Comparison of ENCODE assay signal across 22 cellular contexts in the genomic region with DNA sequence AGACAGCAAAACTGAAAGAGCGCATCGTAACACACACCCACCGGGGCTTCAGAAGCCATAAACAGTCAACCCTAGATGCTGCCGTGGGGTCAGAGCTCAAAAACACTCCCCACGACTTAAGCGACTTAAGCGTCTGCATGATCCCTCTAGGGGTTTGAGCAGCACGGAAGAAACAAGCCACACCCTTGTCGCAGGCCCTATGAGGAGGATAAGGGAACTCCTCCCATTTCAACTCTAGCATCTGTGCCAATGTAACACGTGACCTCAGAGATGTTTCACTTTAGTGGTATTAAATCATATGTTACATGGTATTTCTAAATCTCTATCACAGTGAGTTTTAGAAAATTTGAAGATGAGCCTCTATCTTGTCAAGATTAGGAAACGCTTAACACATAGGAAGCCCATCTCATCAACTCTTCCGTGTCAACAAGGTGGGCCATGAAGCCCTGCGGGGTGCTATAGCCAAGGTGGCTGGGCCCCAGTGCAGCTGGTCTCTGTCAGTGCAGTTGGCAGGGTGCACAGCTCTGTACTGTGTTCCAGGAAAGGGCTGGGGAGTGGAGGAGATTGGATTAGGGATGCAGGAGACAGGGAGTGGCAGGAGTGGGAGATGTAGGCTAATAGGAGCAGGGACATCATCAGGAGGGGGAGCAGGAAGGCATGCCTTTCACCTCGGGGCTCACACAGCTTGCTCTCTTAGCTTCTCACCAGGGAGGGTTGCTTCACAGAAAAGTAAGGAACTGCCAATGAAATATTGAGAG. TPM values are rescaled to one million over a fixed set of nuclear protein-coding genes. Genes with fewer than 3 reads are reported as not detected.
DNase-seq lines count a peak whose midpoint lies in the region; ATAC-seq and TF ChIP-seq lines count a peak whose summit lies in the region.
"Had no signal": no experiment of that assay in that cellular context is flagged by ENCODE, and none has a peak within 500 bp of the region (broad histone marks: within the 10 kb centered on the region; RNA-seq: fewer than 3 reads in every experiment).

No MANE protein-coding gene starts in this region.

- DNase-seq in Karpas-422 (peak; percentile 53), RPMI7951 (ENCODE audit: low read depth) (peak; percentile 46), erythroblast (lab: John Stamatoyannopoulos, UW) (peak; percentile 20 to 22), osteoblast (ENCODE audit: insufficient read length, low spot score, missing footprints) (peak; percentile 47), NCI-H446 (lab: John Stamatoyannopoulos, UW) (no peak), esophagus squamous epithelium (lab: John Stamatoyannopoulos, UW) (no peak), NCI-H1694 treated with DMSO at 0.1 percent for 48 hours (lab: John Stamatoyannopoulos, UW) (no peak)
- DNase-seq: activated naive CD8-positive, alpha-beta T cell treated with anti-CD3 and anti-CD28 coated beads, Interleukin-2, amount 50 U/mL, for 24 hours; caudate nucleus; DMS 273 treated with DMSO at 0.1 percent for 48 hours; effector memory CD4-positive, alpha-beta T cell; foreskin melanocyte; GF-D8; lower lobe of right lung; NCI-H748 treated with DMSO at 0.1 percent for 48 hours; posterior cingulate gyrus; stimulated activated naive B cell treated with anti-CD40 and anti-IgM and Interleukin-4, amounts not matched to agents 10 μg/mL and 1 μg/mL and 100 μg/mL, for 72 hours; upper lobe of left lung had no signal

- H3K36me3 ChIP-seq in Karpas-422 (ENCODE audit: insufficient read depth, low read length) (no peaks in the 10 kb centered on the region), osteoblast (ENCODE audit: insufficient read depth, low read length) (no peaks in the 10 kb centered on the region), esophagus squamous epithelium (no peaks in the 10 kb centered on the region)
- H3K36me3 ChIP-seq: lower lobe of right lung, upper lobe of left lung had no signal

- TF ChIP-seq POLR2A in erythroblast (IDR thresholded peaks at IDR 0.05; ENCODE audit: low read length) (no peak), esophagus squamous epithelium (IDR thresholded peaks at IDR 0.05) (no peak)

- H3K4me2 ChIP-seq in Karpas-422 (ENCODE audit: low read depth, low read length, poor library complexity, severe bottlenecking) (peak overlapping the region; percentile 12), osteoblast (ENCODE audit: insufficient read depth, low read length) (peak overlapping the region; percentile 15)

- H3K27ac ChIP-seq in Karpas-422 (ENCODE audit: low read length) (no peak overlapping the region), osteoblast (ENCODE audit: low read depth, low read length) (no peak overlapping the region), esophagus squamous epithelium (no peak overlapping the region)
- H3K27ac ChIP-seq: lower lobe of right lung, upper lobe of left lung had no signal

- no peak for ATAC-seq in HG02678 (IDR thresholded peaks at IDR 0.05; ENCODE audit: unreplicated experiment)
- ATAC-seq: activated naive CD8-positive, alpha-beta T cell treated with anti-CD3 and anti-CD28 coated beads, Interleukin-2, amount 50 U/mL, for 24 hours; lower lobe of right lung; stimulated activated naive B cell treated with anti-CD40 and anti-IgM and Interleukin-4, amounts not matched to agents 10 μg/mL and 1 μg/mL and 100 μg/mL, for 72 hours had no signal

- H2AFZ ChIP-seq in Karpas-422 (ENCODE audit: low read length) (no peak overlapping the region), osteoblast (ENCODE audit: low read length) (peak overlapping the region; percentile 32)

- H3K4me1 ChIP-seq in Karpas-422 (ENCODE audit: low read length) (no peaks in the 10 kb centered on the region), osteoblast (ENCODE audit: insufficient read depth, low read length) (no peaks in the 10 kb centered on the region), esophagus squamous epithelium (no peaks in the 10 kb centered on the region)
- H3K4me1 ChIP-seq: lower lobe of right lung, upper lobe of left lung had no signal

- H3K79me2 ChIP-seq in Karpas-422 (ENCODE audit: low read length) (no peaks in the 10 kb centered on the region), osteoblast (ENCODE audit: insufficient read depth, low read length) (no peaks in the 10 kb centered on the region)

- TF ChIP-seq CTCF in osteoblast (IDR thresholded peaks at IDR 0.05; ENCODE audit: extremely low read depth, low read depth, low read length) (no peak), esophagus squamous epithelium (IDR thresholded peaks at IDR 0.05) (no peak)

- H3K4me3 ChIP-seq in Karpas-422 (ENCODE audit: low read length) (no peak overlapping the region), osteoblast (ENCODE audit: insufficient read depth, low read length) (peak overlapping the region; percentile 56), esophagus squamous epithelium (peak overlapping the region in 1 of 4 donors; percentile 4)
- H3K4me3 ChIP-seq: lower lobe of right lung, upper lobe of left lung had no signal

- no peaks in the 10 kb centered on the region for H3K9me2 ChIP-seq in Karpas-422 (replicated peaks; ENCODE audit: insufficient read depth, low read length)

- no peak overlapping the region for H3K9ac ChIP-seq in Karpas-422 (ENCODE audit: low read length)

- no peaks in the 10 kb centered on the region for H3K27me3 ChIP-seq in Karpas-422 (ENCODE audit: low read length)
- H3K27me3 ChIP-seq in osteoblast (ENCODE audit: insufficient read depth, low read length), result peaks cover 4% of the 10 kb centered on the region
- no peaks in the 10 kb centered on the region for H3K27me3 ChIP-seq in esophagus squamous epithelium
- H3K27me3 ChIP-seq: upper lobe of left lung had no signal

- no peaks in the 10 kb centered on the region for H3K9me3 ChIP-seq in Karpas-422 (ENCODE audit: low read length)
- H3K9me3 ChIP-seq in osteoblast (ENCODE audit: low read depth, low read length), result no peaks in the 10 kb centered on the region
- no peaks in the 10 kb centered on the region for H3K9me3 ChIP-seq in esophagus squamous epithelium
- H3K9me3 ChIP-seq: lower lobe of right lung, upper lobe of left lung had no signal

- intact Hi-C loops in esophagus squamous epithelium (cut with DNase I), result no loop called here

- H4K20me1 ChIP-seq in Karpas-422 (ENCODE audit: insufficient read depth, low read depth, low read length), result no peaks in the 10 kb centered on the region
- H4K20me1 ChIP-seq in osteoblast (ENCODE audit: insufficient read depth, low read length), result no peaks in the 10 kb centered on the region

- 73 to 80% methylated on average over 13 to 14 of the region's 14 CpGs for WGBS in esophagus squamous epithelium, 2 donors

RNA-seq across cellular contexts. Expression of a gene that starts 33.1 kb away (rescaled TPM):
- total RNA-seq in Karpas-422 (2014; rRNA removed; shearing (Covaris generic); ENCODE audit: low replicate concordance), result 41.6 and 48.0 TPM in 2 replicates
- 25.0 and 29.6 TPM in 2 replicates for total RNA-seq in RPMI7951 (2014; rRNA removed; shearing (Covaris generic))
- total RNA-seq in osteoblast (22.1 and 23.3 TPM in 2 replicates), esophagus squamous epithelium (10 to 100 TPM; 18.3 to 23.6 (median 19.6) TPM)

RNA-seq across cellular contexts. Expression of a gene that starts 59.5 kb away (rescaled TPM):
- total RNA-seq in Karpas-422 (2014; rRNA removed; shearing (Covaris generic); ENCODE audit: low replicate concordance), result 0.18 and 0.26 TPM in 2 replicates
- not detected in 2 replicates for total RNA-seq in RPMI7951 (2014; rRNA removed; shearing (Covaris generic))
- total RNA-seq in osteoblast, result 0.29 TPM in 1 of 2 replicates, not detected in the other
- total RNA-seq in esophagus squamous epithelium, result not detected
- total RNA-seq: activated CD8-positive, alpha-beta memory T cell treated with anti-CD3 and anti-CD28 coated beads for 36 hours; activated T-helper 1 cell treated with anti-CD3 and anti-CD28 coated beads, Interleukin-12 subunit alpha, Interleukin-12 subunit beta, Interleukin-2, Interleukin-4 antibody, amounts not matched to agents 30 ng/mL and 10 ng/mL and 1 ng/mL, durations not matched to agents 14 hours and 24 hours and 36 hours; B cell; lower lobe of right lung; upper lobe of left lung had no signal

Comparison
In these comparisons a context has a peak if more than half of its experiments do, and no peak if none do; other contexts are left out.
1. DNase-seq: peak in Karpas-422 (single experiment), RPMI7951 (single experiment), erythroblast (2 of 2) and osteoblast (single experiment); none in NCI-H446 (0 of 2), esophagus squamous epithelium (single experiment) and NCI-H1694 treated with DMSO at 0.1 percent for 48 hours (single experiment).